Comparison of ENCODE assay signal across 12 cellular contexts in genomic region chr11:19680824-19681368, GRCh38. TPM values are rescaled to one million over a fixed set of nuclear protein-coding genes. Genes with fewer than 3 reads are reported as not detected.
DNase-seq lines count a peak whose midpoint lies in the region; ATAC-seq and TF ChIP-seq lines count a peak whose summit lies in the region.
"Had no signal": no experiment of that assay in that cellular context is flagged by ENCODE, and none has a peak within 500 bp of the region (broad histone marks: within the 10 kb centered on the region; RNA-seq: fewer than 3 reads in every experiment).

No MANE protein-coding gene starts in this region.

- ATAC-seq in PC-3 (no peak), psoas muscle (no peak), GM18858 (IDR thresholded peaks at IDR 0.05; ENCODE audit: unreplicated experiment) (no peak)
- ATAC-seq in activated naive CD4-positive, alpha-beta T cell treated with anti-CD3 and anti-CD28 coated beads, Interleukin-2, amount 50 U/mL, for 72 hours, result no peak

- H2AFZ ChIP-seq in PC-3 (ENCODE audit: low read length), result no peak overlapping the region

- 48 to 77% (median 52%) methylated on average over 4 of the region's 4 CpGs for WGBS in psoas muscle, 3 donors

- H3K9me3 ChIP-seq in PC-3 (ENCODE audit: low read length) (no peaks in the 10 kb centered on the region), psoas muscle (no peaks in the 10 kb centered on the region)

- TF ChIP-seq CTCF in PC-3 (conservative IDR thresholded peaks at IDR 0.05; ENCODE audit: low read depth, low read length) (no peak), coronary artery (IDR thresholded peaks at IDR 0.05) (no peak), psoas muscle (IDR thresholded peaks at IDR 0.05) (no peak)

- H3K9me3 Mint-ChIP-seq in immature natural killer cell, result no peaks in the 10 kb centered on the region
- no peaks in the 10 kb centered on the region for H3K9me3 Mint-ChIP-seq in activated naive CD4-positive, alpha-beta T cell treated with anti-CD3 and anti-CD28 coated beads, Interleukin-2, amount 50 U/mL, for 72 hours
- H3K9me3 Mint-ChIP-seq: activated naive CD4-positive, alpha-beta T cell treated with anti-CD3 and anti-CD28 coated beads for 36 hours; naive B cell had no signal

- peak overlapping the region; percentile 8; the same call in 1 of the 2 replicates for H3K9ac ChIP-seq in PC-3 (ENCODE audit: low read length)

- no peak overlapping the region for H3K27ac Mint-ChIP-seq in immature natural killer cell
- no peak overlapping the region for H3K27ac Mint-ChIP-seq in activated naive CD4-positive, alpha-beta T cell treated with anti-CD3 and anti-CD28 coated beads, Interleukin-2, amount 50 U/mL, for 72 hours
- H3K27ac Mint-ChIP-seq: activated naive CD4-positive, alpha-beta T cell treated with anti-CD3 and anti-CD28 coated beads for 36 hours; naive B cell had no signal

- H3K4me1 ChIP-seq in PC-3 (ENCODE audit: insufficient read depth, low read length) (peaks cover 26% of the 10 kb centered on the region), psoas muscle (peaks cover 39% of the 10 kb centered on the region)

- H3K36me3 ChIP-seq in PC-3 (ENCODE audit: low read depth, low read length) (no peaks in the 10 kb centered on the region), psoas muscle (ENCODE audit: insufficient read depth in 1 of 2, low read depth in 1 of 2) (no peaks in the 10 kb centered on the region)

- no peaks in the 10 kb centered on the region for H3K79me2 ChIP-seq in PC-3 (ENCODE audit: low read length)

- BruUV-seq in PC-3 (replicated peaks; lab: Mats Ljungman, UMichigan), result no TSS peak

- H3K27me3 ChIP-seq in PC-3 (ENCODE audit: low read length) (no peaks in the 10 kb centered on the region), psoas muscle (ENCODE audit: insufficient read depth in 3 of 3, low read length in 2 of 3) (no peaks in the 10 kb centered on the region)

- H3F3A ChIP-seq in PC-3 (ENCODE audit: low read length, unreplicated experiment), result no peaks in the 10 kb centered on the region

- H3K4me1 Mint-ChIP-seq in immature natural killer cell, result peaks cover 2 to 15% of the 10 kb centered on the region in 2 donors
- H3K4me1 Mint-ChIP-seq: naive B cell had no signal

- POLR2A ChIA-PET in PC-3 (lab: Charles Lee; ENCODE audit: unreplicated experiment), result no interaction called here

- H3K27ac ChIP-seq in PC-3 (ENCODE audit: low read length) (peak overlapping the region; percentile 56), coronary artery (peak overlapping the region; percentile 90 to 92), psoas muscle (peak overlapping the region; percentile 58)
- H3K27ac ChIP-seq: VCaP had no signal

- H3K4me2 ChIP-seq in PC-3 (ENCODE audit: low read length), result peak overlapping the region; percentile 68

- H3K4me3 Mint-ChIP-seq in immature natural killer cell, result no peak overlapping the region
- H3K4me3 Mint-ChIP-seq: activated naive CD4-positive, alpha-beta T cell treated with anti-CD3 and anti-CD28 coated beads for 36 hours; naive B cell had no signal

- H3K4me3 ChIP-seq in PC-3 (ENCODE audit: low read length), result peak overlapping the region; percentile 20; the same call in 1 of the 2 replicates
- peak overlapping the region; percentile 37 for H3K4me3 ChIP-seq in coronary artery
- no peak overlapping the region for H3K4me3 ChIP-seq in psoas muscle

- CTCF ChIA-PET in PC-3 (lab: Charles Lee), result no interaction called here

- H3K9me2 ChIP-seq in PC-3 (replicated peaks; ENCODE audit: low read length), result no peaks in the 10 kb centered on the region

- no peaks in the 10 kb centered on the region for H3K36me3 Mint-ChIP-seq in immature natural killer cell
- no peaks in the 10 kb centered on the region for H3K36me3 Mint-ChIP-seq in activated naive CD4-positive, alpha-beta T cell treated with anti-CD3 and anti-CD28 coated beads, Interleukin-2, amount 50 U/mL, for 72 hours
- H3K36me3 Mint-ChIP-seq: naive B cell had no signal

- H4K20me1 ChIP-seq in PC-3 (ENCODE audit: low read length), result no peaks in the 10 kb centered on the region

- peak; percentile 52 for DNase-seq in A172 (ENCODE audit: low spot score)
- peak; percentile 20 for DNase-seq in PC-3
- DNase-seq in coronary artery (ENCODE audit: low spot score), result no peak
- DNase-seq in psoas muscle, result no peak
- DNase-seq in immature natural killer cell, result no peak
- no peak for DNase-seq in activated CD4-positive, CD25-positive, alpha-beta regulatory T cell (lab: John Stamatoyannopoulos, UW)
- DNase-seq in activated naive CD4-positive, alpha-beta T cell treated with anti-CD3 and anti-CD28 coated beads, Interleukin-2, amount 50 U/mL, for 72 hours (ENCODE audit: low spot score in 2 of 2), result no peak
- DNase-seq: activated naive CD4-positive, alpha-beta T cell treated with anti-CD3 and anti-CD28 coated beads for 36 hours; naive B cell; NCI-H187 treated with DMSO at 0.1 percent for 48 hours had no signal

- peaks cover 1 to 15% (median 9%) of the 10 kb centered on the region in 3 donors for H3K27me3 Mint-ChIP-seq in immature natural killer cell (ENCODE audit: low read depth in 3 of 3)

- intact Hi-C loops in PC-3 (cut with micrococcal nuclease), result loop anchor here (1.0 to 2.0 kb wide), 5 partner anchors 31 to 117 kb away; partner anchors contain the start of gene NAV2
- intact Hi-C loops in psoas muscle (cut with DNase I), result no loop called here

RNA-seq across cellular contexts. Expression of gene NAV2, which starts 31.7 kb away (rescaled TPM):
- total RNA-seq in A172 (2014; rRNA removed; shearing (Covaris generic)), result 2.6 and 8.8 TPM in 2 replicates
- total RNA-seq in PC-3 (2014; rRNA removed), result 10.4 and 14.9 TPM in 2 replicates
- total RNA-seq in psoas muscle, result 10 to 100 TPM in 1 of 4 donors, 1 to 10 TPM in 3; 2.1 to 21.8 (median 4.4) TPM
- 1 to 10 TPM in 1 of 3 donors, under 1 TPM in 2; 0.68 to 4.4 (median 0.86) TPM for polyA plus RNA-seq in psoas muscle
- under 1 TPM in 1 of 3 donors, not detected in 2; 0.66 TPM for polyA plus RNA-seq in immature natural killer cell
- total RNA-seq in activated naive CD4-positive, alpha-beta T cell treated with anti-CD3 and anti-CD28 coated beads, Interleukin-2, amount 50 U/mL, for 72 hours, result under 1 TPM; 0.27 to 0.88 TPM

Comparison
In these comparisons a context has a peak if more than half of its experiments do, and no peak if none do; other contexts are left out.
1. DNase-seq: peak in A172 (single experiment) and PC-3 (single experiment); none in coronary artery (single experiment), psoas muscle (0 of 2), immature natural killer cell (0 of 3), activated CD4-positive, CD25-positive, alpha-beta regulatory T cell (0 of 4) and activated naive CD4-positive, alpha-beta T cell treated with anti-CD3 and anti-CD28 coated beads, Interleukin-2, amount 50 U/mL, for 72 hours (0 of 2).
2. Peak in every context shown above with its lines, with median percentiles within 50 percentile points of each other: H3K27ac ChIP-seq.